ENCODE assay signal across 10 cellular contexts in the genomic region with DNA sequence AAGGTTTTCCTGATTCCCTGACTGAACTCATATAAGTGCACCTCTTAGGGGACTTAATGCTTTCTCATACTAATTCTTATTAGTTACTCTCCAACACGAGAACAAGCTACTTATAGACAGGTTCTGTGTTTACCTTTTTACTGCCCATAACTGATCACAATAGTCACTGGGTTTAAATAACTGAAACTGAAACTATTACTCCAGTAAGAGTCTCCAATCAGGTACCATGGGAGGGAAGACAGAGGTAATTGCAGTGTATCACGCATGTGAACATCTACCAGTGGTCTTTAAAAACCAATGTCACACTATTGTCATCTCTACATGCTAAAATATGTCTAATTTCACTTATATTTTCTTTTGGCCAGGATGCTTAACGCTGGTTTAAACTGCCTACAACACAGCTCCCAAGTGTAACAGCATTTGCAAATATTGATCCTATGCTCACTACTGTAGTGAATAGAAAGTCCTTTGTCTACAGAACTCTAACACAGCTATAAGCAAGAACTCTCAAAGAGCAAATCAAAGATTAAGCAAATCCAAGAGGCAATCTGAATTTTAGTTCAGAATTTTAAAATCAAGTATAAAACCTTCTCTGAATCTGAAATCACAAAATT. TPM values are rescaled to one million over a fixed set of nuclear protein-coding genes. Genes with fewer than 3 reads are reported as not detected.
DNase-seq lines count a peak whose midpoint lies in the region; ATAC-seq and TF ChIP-seq lines count a peak whose summit lies in the region.
"Had no signal": no experiment of that assay in that cellular context is flagged by ENCODE, and none has a peak within 500 bp of the region (broad histone marks: within the 10 kb centered on the region; RNA-seq: fewer than 3 reads in every experiment).

No MANE protein-coding gene starts in this region.

- peaks cover 60% of the 10 kb centered on the region for H3K4me1 ChIP-seq in BLaER1
- peaks cover 25% of the 10 kb centered on the region for H3K4me1 ChIP-seq in HUES64 (ENCODE audit: insufficient read depth, low read length)
- H3K4me1 ChIP-seq in mucosa of rectum (ENCODE audit: control insufficient read depth in 2 of 2, insufficient read depth in 2 of 2, low read length in 2 of 2) = peaks cover 28 to 38% of the 10 kb centered on the region in 2 donors
- H3K4me1 ChIP-seq in mucosa of descending colon (ENCODE audit: low read depth) = peaks cover 40% of the 10 kb centered on the region

- peaks cover 65% of the 10 kb centered on the region for H3K4me1 Mint-ChIP-seq in brain

- no peaks in the 10 kb centered on the region for H3K27me3 ChIP-seq in BLaER1
- no peaks in the 10 kb centered on the region for H3K27me3 ChIP-seq in HUES64 (ENCODE audit: insufficient read depth, low read length)
- no peaks in the 10 kb centered on the region for H3K27me3 ChIP-seq in mucosa of rectum (ENCODE audit: control insufficient read depth in 2 of 2, insufficient read depth in 2 of 2, low read length in 2 of 2)

- 0 out of 2 replicates have a peak overlapping the region, but pooled peaks have one; percentile 95 for H3K4me3 ChIP-seq in BLaER1
- peak overlapping the region; percentile 97; the same call in 1 of the 2 replicates for H3K4me3 ChIP-seq in HUES64 (ENCODE audit: low read length)
- peak overlapping the region; percentile 37 to 42 for H3K4me3 ChIP-seq in mucosa of rectum (ENCODE audit: low read length in 2 of 2)
- no peak overlapping the region for H3K4me3 ChIP-seq in mucosa of descending colon

- ATAC-seq in mucosa of descending colon = no peak
- no peak for ATAC-seq in GM18873 (IDR thresholded peaks at IDR 0.05; ENCODE audit: low FRiP score, unreplicated experiment)

- H3K4me2 ChIP-seq in BLaER1 = peak overlapping the region; percentile 91

- H3K36me3 Mint-ChIP-seq in brain = peaks cover 41% of the 10 kb centered on the region

- H3K9ac ChIP-seq in BLaER1 (peak overlapping the region; percentile 39; the same call in 1 of the 2 replicates), HUES64 (ENCODE audit: low read depth, low read length) (no peak overlapping the region), mucosa of rectum (ENCODE audit: low read depth in 1 of 2, low read length in 2 of 2) (no peak overlapping the region)

- no peak for TF ChIP-seq CTCF in brain (conservative IDR thresholded peaks at IDR 0.05)
- TF ChIP-seq CTCF in mucosa of descending colon (IDR thresholded peaks at IDR 0.05) = no peak

- peak overlapping the region; percentile 89 to 95 (median 93) for H3K4me3 Mint-ChIP-seq in brain

- H3K9me3 Mint-ChIP-seq in brain = peaks cover 0 to 4% (median 3%) of the 10 kb centered on the region in 5 experiments

- H3K9me3 ChIP-seq in BLaER1 (peaks cover 5% of the 10 kb centered on the region; the same call in 1 of the 2 replicates), HUES64 (ENCODE audit: insufficient read depth, low read depth, low read length) (no peaks in the 10 kb centered on the region), mucosa of rectum (ENCODE audit: control insufficient read depth in 2 of 2, low read length in 2 of 2) (no peaks in the 10 kb centered on the region), mucosa of descending colon (no peaks in the 10 kb centered on the region)

- DNase-seq in mucosa of descending colon = no peak
- no peak for DNase-seq in stimulated activated CD4-positive, alpha-beta T cell treated with anti-CD3 and anti-CD28 coated beads, Interleukin-1b, Interleukin-23, amount 100 ng/mL, for 48 hours
- DNase-seq in NCI-H2107 (lab: John Stamatoyannopoulos, UW) = no peak
- DNase-seq: EL, SIG-M5 had no signal

- H3K27me3 Mint-ChIP-seq in brain = peaks cover 8% of the 10 kb centered on the region

- intact Hi-C loops in mucosa of descending colon (cut with DNase I, micrococcal nuclease) = loop anchor here in 1 of 2 donors (10.0 kb wide), 1 partner anchor 65 kb away; no protein-coding TSS in a partner anchor

- H3K36me3 ChIP-seq in BLaER1 (peaks cover 41% of the 10 kb centered on the region), HUES64 (ENCODE audit: insufficient read depth, low read length) (peaks cover 31% of the 10 kb centered on the region), mucosa of rectum (ENCODE audit: control insufficient read depth in 2 of 2, insufficient read depth in 2 of 2, low read length in 2 of 2) (peaks cover 4 to 9% of the 10 kb centered on the region in 2 donors), mucosa of descending colon (ENCODE audit: low read depth) (no peaks in the 10 kb centered on the region)

- H3K27ac ChIP-seq in BLaER1 = no peak overlapping the region
- H3K27ac ChIP-seq in HUES64 (ENCODE audit: low read depth, low read length) = no peak overlapping the region
- H3K27ac ChIP-seq in mucosa of rectum (ENCODE audit: low read depth in 2 of 2, low read length in 2 of 2) = no peak overlapping the region

- peaks cover 83% of the 10 kb centered on the region for H4K20me1 ChIP-seq in BLaER1

- WGBS in HUES64 = 91% methylated on average over 3 of the region's 3 CpGs

- H3K27ac Mint-ChIP-seq in brain = peak overlapping the region; percentile 2 to 95 (median 30)

RNA-seq across cellular contexts. Expression of a gene that starts 3.6 kb away (rescaled TPM):
- 319 TPM for polyA plus RNA-seq in HUES64 (2013, experiment 1 of 2)
- 312 TPM for polyA plus RNA-seq in HUES64 (2013, experiment 2 of 2)
- 229 TPM for polyA plus RNA-seq in brain (ENCODE audit: insufficient read depth, low read depth, low replicate concordance)
- total RNA-seq in mucosa of descending colon = 100 to 1,000 TPM; 185 to 239 (median 211) TPM
